Comparison of ENCODE assay signal across 1 cellular context in genomic region chr19:15418588-15419412, GRCh38.
TF ChIP-seq lines count a peak whose summit lies in the region.

TSS of gene AKAP8L (minus strand) at chr19:15418988. CDS start at chr19:15418923, 65 bp downstream.

TF ChIP-seq in K562, 482 proteins besides CTCF, POLR2A, EP300 and RAD21 (continued from another document and continues in another):
- no peak for TF ChIP-seq HES1 (IDR thresholded peaks at IDR 0.05; ENCODE audit: low read depth)
- TF ChIP-seq SMARCA4 (IDR thresholded peaks at IDR 0.05): peak; percentile 13; the same call in 1 of the 2 replicates
- TF ChIP-seq ETV5 (CRISPR knock-in tag; IDR thresholded peaks at IDR 0.05; ENCODE audit: low read depth): peak; percentile 17; the same call in 1 of the 2 replicates
- no peak for TF ChIP-seq ATF2 (CRISPR knock-in tag; IDR thresholded peaks at IDR 0.05)
- peak; percentile 76 for TF ChIP-seq TAF1 (IDR thresholded peaks at IDR 0.05; ENCODE audit: control insufficient read depth, extremely low read depth, insufficient read depth, low read length, severe bottlenecking)
- TF ChIP-seq SOX6 (IDR thresholded peaks at IDR 0.05): peak; percentile 77
- no peak; the same call in 1 of the 2 replicates for TF ChIP-seq ZNF41 (CRISPR knock-in tag; conservative IDR thresholded peaks at IDR 0.05)
- TF ChIP-seq DEAF1 (CRISPR knock-in tag; IDR thresholded peaks at IDR 0.05): peak; percentile 56; the same call in 1 of the 2 replicates
- no peak for TF ChIP-seq ZNF398 (CRISPR knock-in tag; IDR thresholded peaks at IDR 0.05)
- no peak for TF ChIP-seq ZNF77 (CRISPR knock-in tag; IDR thresholded peaks at IDR 0.05)
- TF ChIP-seq ZNF408 (CRISPR knock-in tag; IDR thresholded peaks at IDR 0.05; ENCODE audit: low read depth): no peak
- peak; percentile 91 for TF ChIP-seq POLR2B (IDR thresholded peaks at IDR 0.05; ENCODE audit: low read depth, partially characterized antibody)
- TF ChIP-seq HOXB6 (CRISPR knock-in tag; IDR thresholded peaks at IDR 0.05; ENCODE audit: borderline replicate concordance): no peak
- TF ChIP-seq IRF2 (CRISPR knock-in tag; IDR thresholded peaks at IDR 0.05): no peak
- no peak for TF ChIP-seq RBM15 (IDR thresholded peaks at IDR 0.05; ENCODE audit: insufficient read depth, low read length)
- no peak for TF ChIP-seq BCLAF1 (IDR thresholded peaks at IDR 0.05; ENCODE audit: borderline replicate concordance in 1 of 2, control insufficient read depth in 1 of 2, low read depth in 2 of 2, low read length in 1 of 2)
- TF ChIP-seq MYNN (IDR thresholded peaks at IDR 0.05): peak; percentile 86
- TF ChIP-seq MYNN (CRISPR knock-in tag; IDR thresholded peaks at IDR 0.05): no peak
- 0 out of 2 replicates have a peak, but pooled peaks have one; percentile 54 for TF ChIP-seq SRSF1 (IDR thresholded peaks at IDR 0.05; ENCODE audit: low read depth, low read length)
- peak; percentile 76 for TF ChIP-seq OTX1 (CRISPR knock-in tag; IDR thresholded peaks at IDR 0.05)
- TF ChIP-seq CREB1 (IDR thresholded peaks at IDR 0.05): 0 out of 2 replicates have a peak, but pooled peaks have one; percentile 54
- peak; percentile 64 for TF ChIP-seq CREB1 (CRISPR knock-in tag; IDR thresholded peaks at IDR 0.05)
- peak; percentile 52; the same call in 1 of the 2 replicates for TF ChIP-seq ZNF511 (CRISPR knock-in tag; IDR thresholded peaks at IDR 0.05)
- TF ChIP-seq SRSF9 (IDR thresholded peaks at IDR 0.05; ENCODE audit: borderline replicate concordance, low read depth, low read length): no peak
- peak in 1 of 2 experiments; percentile 19; a peak in 1 of 4 replicates for TF ChIP-seq RCOR1 (IDR thresholded peaks at IDR 0.05; ENCODE audit: borderline replicate concordance in 1 of 2, low read depth in 2 of 2, low read length in 2 of 2)
- TF ChIP-seq ARHGAP35 (IDR thresholded peaks at IDR 0.05; ENCODE audit: partially characterized antibody): no peak
- TF ChIP-seq SIN3B (IDR thresholded peaks at IDR 0.05; ENCODE audit: low read depth): 0 out of 2 replicates have a peak, but pooled peaks have one; percentile 61
- TF ChIP-seq SFPQ (IDR thresholded peaks at IDR 0.05; ENCODE audit: low read depth, low read length): no peak
- TF ChIP-seq ARNT (IDR thresholded peaks at IDR 0.05): 0 out of 4 replicates have a peak, but pooled peaks of 1 of the 2 experiments have one; percentile 21
- TF ChIP-seq STAG1 (CRISPR knock-in tag; IDR thresholded peaks at IDR 0.05; ENCODE audit: borderline replicate concordance): no peak
- peak; percentile 89; the same call in 1 of the 2 replicates for TF ChIP-seq TOE1 (IDR thresholded peaks at IDR 0.05; ENCODE audit: borderline replicate concordance)
- 0 out of 2 replicates have a peak, but pooled peaks have one; percentile 66 for TF ChIP-seq TOE1 (CRISPR knock-in tag; IDR thresholded peaks at IDR 0.05; ENCODE audit: borderline replicate concordance, low read depth)
- TF ChIP-seq HNRNPK (IDR thresholded peaks at IDR 0.05; ENCODE audit: low read depth, low read length, poor library complexity, severe bottlenecking): no peak
- TF ChIP-seq KDM4B (IDR thresholded peaks at IDR 0.05; ENCODE audit: borderline replicate concordance in 2 of 2, low read depth in 1 of 2): no peak
- no peak for TF ChIP-seq GABPA (tag; conservative IDR thresholded peaks at IDR 0.05; ENCODE audit: low read depth)
- no peak for TF ChIP-seq DNMT1 (IDR thresholded peaks at IDR 0.05)
- TF ChIP-seq MTA3 (IDR thresholded peaks at IDR 0.05; ENCODE audit: borderline replicate concordance): peak; percentile 99
- TF ChIP-seq RFX7 (CRISPR knock-in tag; IDR thresholded peaks at IDR 0.05): 0 out of 2 replicates have a peak, but pooled peaks have one; percentile 17
- TF ChIP-seq ADNP (tag; IDR thresholded peaks at IDR 0.05): no peak
- no peak for TF ChIP-seq TFE3 (CRISPR knock-in tag; IDR thresholded peaks at IDR 0.05)
- peak; percentile 80 for TF ChIP-seq TBP (optimal IDR thresholded peaks at IDR 0.05; ENCODE audit: low read depth, low read length)
- peak; percentile 36; the same call in 1 of the 2 replicates for TF ChIP-seq CTBP1 (IDR thresholded peaks at IDR 0.05; ENCODE audit: borderline replicate concordance)
- no peak; the same call in 1 of the 2 replicates for TF ChIP-seq ZNF384 (IDR thresholded peaks at IDR 0.05; ENCODE audit: low read depth, low read length)
- TF ChIP-seq EZH2 (IDR thresholded peaks at IDR 0.05; ENCODE audit: borderline replicate concordance, low read depth, low read length): no peak
- peak; percentile 70 for TF ChIP-seq FUS (optimal IDR thresholded peaks at IDR 0.05; ENCODE audit: low read depth, low read length)
- TF ChIP-seq TBL1XR1 (IDR thresholded peaks at IDR 0.05; ENCODE audit: low read length in 2 of 2): 0 out of 4 replicates have a peak, but pooled peaks of 1 of the 2 experiments have one; percentile 13
- TF ChIP-seq USF2 (CRISPR knock-in tag; IDR thresholded peaks at IDR 0.05): no peak
- TF ChIP-seq MTA2 (IDR thresholded peaks at IDR 0.05; ENCODE audit: low read depth): no peak; the same call in 1 of the 2 replicates
- TF ChIP-seq SREBF2 (CRISPR knock-in tag; IDR thresholded peaks at IDR 0.05): no peak
- TF ChIP-seq E2F6 (IDR thresholded peaks at IDR 0.05; ENCODE audit: borderline replicate concordance in 1 of 2, extremely low read depth in 1 of 2, insufficient read depth in 1 of 2, insufficient read length in 1 of 2, low read depth in 1 of 2, low read length in 1 of 2, poor library complexity in 1 of 2, severe bottlenecking in 1 of 2): peak in 1 of 2 experiments; percentile 47
- TF ChIP-seq PURB (CRISPR knock-in tag; IDR thresholded peaks at IDR 0.05; ENCODE audit: low read depth): no peak
- TF ChIP-seq NFATC3 (IDR thresholded peaks at IDR 0.05): no peak
- TF ChIP-seq HMGN3 (IDR thresholded peaks at IDR 0.05; ENCODE audit: borderline replicate concordance, extremely low read depth, insufficient read length, low read depth, low read length): no peak
